Comparison of ENCODE assay signal across 1 cellular context in the genomic region with DNA sequence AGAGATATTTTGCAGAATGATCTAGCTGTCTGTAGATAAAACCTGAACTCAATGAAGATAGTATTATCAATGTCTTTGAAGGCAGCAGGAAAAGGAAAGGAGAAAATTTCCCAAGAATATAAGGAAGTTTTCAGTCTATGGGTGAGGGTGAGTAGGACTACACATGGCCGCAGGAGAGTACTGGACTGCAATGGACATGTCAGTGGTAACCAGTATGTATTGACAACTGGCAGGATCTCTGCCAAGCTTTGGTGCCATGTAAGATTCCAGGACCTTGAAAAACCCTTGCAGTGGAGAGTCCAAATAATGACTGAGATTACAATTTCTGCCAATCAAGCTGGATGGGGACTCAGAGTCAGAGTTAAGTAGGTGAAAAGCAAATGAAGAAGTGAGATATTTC. TPM values are rescaled to one million over a fixed set of nuclear protein-coding genes. Genes with fewer than 3 reads are reported as not detected.
"Had no signal": no experiment of that assay in that cellular context is flagged by ENCODE, and none has a peak within 500 bp of the region (broad histone marks: within the 10 kb centered on the region; RNA-seq: fewer than 3 reads in every experiment).

No MANE protein-coding gene starts in this region.

RNA-seq across cellular contexts. Expression of a gene that starts 29.3 kb away (rescaled TPM):
- polyA plus RNA-seq: IgD-negative memory B cell had no signal
